13 cellular contexts compared by ENCODE assay signal in the genomic region with DNA sequence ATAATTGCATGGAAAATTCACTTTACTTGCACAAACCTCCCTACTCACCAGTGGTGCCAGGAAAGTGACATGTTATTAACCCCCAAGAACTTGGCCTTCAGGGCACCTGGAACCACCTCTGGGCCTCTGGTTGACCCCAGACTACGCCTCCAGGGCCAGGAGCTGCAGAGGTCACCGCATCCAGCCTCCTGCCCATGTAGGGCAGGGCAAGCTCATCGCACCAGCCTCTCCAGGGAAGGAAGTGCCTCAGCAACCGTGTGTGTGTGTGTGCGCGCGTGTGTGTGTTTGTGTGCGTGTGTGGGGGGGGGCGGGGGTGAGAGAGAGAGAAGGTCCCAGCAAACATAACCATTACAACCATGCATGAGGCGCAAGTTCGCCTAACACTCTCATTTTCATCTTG. TPM values are rescaled to one million over a fixed set of nuclear protein-coding genes. Genes with fewer than 3 reads are reported as not detected.
DNase-seq lines count a peak whose midpoint lies in the region; TF ChIP-seq lines count a peak whose summit lies in the region.
"Had no signal": no experiment of that assay in that cellular context is flagged by ENCODE, and none has a peak within 500 bp of the region (broad histone marks: within the 10 kb centered on the region; RNA-seq: fewer than 3 reads in every experiment).

No MANE protein-coding gene starts in this region.

- H3K27ac ChIP-seq in right atrium auricular region, result no peak overlapping the region
- H3K27ac ChIP-seq: BLaER1 had no signal

- intact Hi-C loops in cardiac septum (cut with DNase I), result no loop called here

- H3K27me3 ChIP-seq in right atrium auricular region, result no peaks in the 10 kb centered on the region
- H3K27me3 ChIP-seq: BLaER1 had no signal

- no peaks in the 10 kb centered on the region for H3K9me3 ChIP-seq in right atrium auricular region
- H3K9me3 ChIP-seq: BLaER1 had no signal

- H3K36me3 ChIP-seq in right atrium auricular region, result no peaks in the 10 kb centered on the region
- H3K36me3 ChIP-seq: BLaER1 had no signal

- DNase-seq in cardiac septum (ENCODE audit: low spot score) (peak; percentile 33), right atrium auricular region (ENCODE audit: low spot score) (no peak), UCSD-AML1 (lab: John Stamatoyannopoulos, UW; ENCODE audit: unreplicated experiment) (peak; percentile 45), mesenteric fat pad (ENCODE audit: low spot score) (peak; percentile 77), NCI-H82 (lab: John Stamatoyannopoulos, UW) (no peak), NCI-H774 (lab: John Stamatoyannopoulos, UW) (no peak), NCI-H1092 treated with DMSO at 0.1 percent for 48 hours (lab: John Stamatoyannopoulos, UW) (no peak)
- DNase-seq: 8988T; AML-193; Calu3; CD4-positive, alpha-beta T cell; DMS 273 treated with DMSO at 0.1 percent for 48 hours had no signal

- no peak overlapping the region for H3K4me3 ChIP-seq in right atrium auricular region
- H3K4me3 ChIP-seq: BLaER1 had no signal

- H3K4me1 ChIP-seq in right atrium auricular region, result peaks cover 0 to 12% of the 10 kb centered on the region in 2 donors

- TF ChIP-seq CTCF in right atrium auricular region (IDR thresholded peaks at IDR 0.05), result no peak

RNA-seq across cellular contexts. Expression of a gene that starts 31.8 kb away (rescaled TPM):
- total RNA-seq in cardiac septum, result 42.4 TPM
- 10 to 100 TPM in 1 of 2 donors, 1 to 10 TPM in 1; 9.5 to 11.5 TPM for total RNA-seq in right atrium auricular region
- total RNA-seq in mesenteric fat pad, result 64.8 TPM
- total RNA-seq: CD4-positive, alpha-beta T cell had no signal

RNA-seq across cellular contexts. Expression of a gene that starts 58.2 kb away (rescaled TPM):
- 27.6 TPM for total RNA-seq in cardiac septum
- 10 to 100 TPM; 16.4 to 24.8 TPM for total RNA-seq in right atrium auricular region
- total RNA-seq in mesenteric fat pad, result 58.9 TPM

Comparison
In these comparisons a context has a peak if more than half of its experiments do, and no peak if none do; other contexts are left out.
1. DNase-seq: peak in cardiac septum (single experiment), UCSD-AML1 (single experiment) and mesenteric fat pad (single experiment); none in right atrium auricular region (single experiment), NCI-H82 (single experiment), NCI-H774 (single experiment) and NCI-H1092 treated with DMSO at 0.1 percent for 48 hours (single experiment).